ENCODE assay signal across 15 cellular contexts in genomic region chr12:905273-906076, GRCh38. TPM values are rescaled to one million over a fixed set of nuclear protein-coding genes. Genes with fewer than 3 reads are reported as not detected.
DNase-seq lines count a peak whose midpoint lies in the region; TF ChIP-seq lines count a peak whose summit lies in the region.
"Had no signal": no experiment of that assay in that cellular context is flagged by ENCODE, and none has a peak within 500 bp of the region (broad histone marks: within the 10 kb centered on the region; RNA-seq: fewer than 3 reads in every experiment).

No MANE protein-coding gene starts in this region.

- no peaks in the 10 kb centered on the region for H3K4me1 ChIP-seq in tibial artery

- H3K27ac Mint-ChIP-seq in activated naive CD8-positive, alpha-beta T cell treated with anti-CD3 and anti-CD28 coated beads for 36 hours: peak overlapping the region; percentile 67
- H3K27ac Mint-ChIP-seq in nephron progenitor cell: peak overlapping the region; percentile 9

- peaks cover 24% of the 10 kb centered on the region for H3K36me3 Mint-ChIP-seq in activated naive CD8-positive, alpha-beta T cell treated with anti-CD3 and anti-CD28 coated beads for 36 hours
- peaks cover 83% of the 10 kb centered on the region for H3K36me3 Mint-ChIP-seq in nephron progenitor cell (ENCODE audit: low read depth)

- H3K27me3 Mint-ChIP-seq in activated naive CD8-positive, alpha-beta T cell treated with anti-CD3 and anti-CD28 coated beads for 36 hours: no peaks in the 10 kb centered on the region
- H3K27me3 Mint-ChIP-seq in nephron progenitor cell (ENCODE audit: low read depth, poor library complexity): no peaks in the 10 kb centered on the region

- no peaks in the 10 kb centered on the region for H3K9me3 ChIP-seq in tibial artery

- intact Hi-C loops in tibial artery (cut with DNase I; ENCODE audit: low total_unique reads): no loop called here

- no peaks in the 10 kb centered on the region for H3K9me3 Mint-ChIP-seq in activated naive CD8-positive, alpha-beta T cell treated with anti-CD3 and anti-CD28 coated beads for 36 hours
- no peaks in the 10 kb centered on the region for H3K9me3 Mint-ChIP-seq in nephron progenitor cell

- TF ChIP-seq CTCF in nephron progenitor cell (IDR thresholded peaks at IDR 0.05): no peak
- TF ChIP-seq CTCF in tibial artery (IDR thresholded peaks at IDR 0.05): no peak

- H3K4me3 Mint-ChIP-seq in activated naive CD8-positive, alpha-beta T cell treated with anti-CD3 and anti-CD28 coated beads for 36 hours: no peak overlapping the region
- H3K4me3 Mint-ChIP-seq in nephron progenitor cell: no peak overlapping the region

- H3K27ac ChIP-seq in tibial artery: no peak overlapping the region
- H3K27ac ChIP-seq: 22Rv1, coronary artery had no signal

- peaks cover 85 to 96% (median 93%) of the 10 kb centered on the region in 3 donors for H3K36me3 ChIP-seq in tibial artery

- no peak overlapping the region for H3K4me3 ChIP-seq in tibial artery
- H3K4me3 ChIP-seq: coronary artery had no signal

- H3K27me3 ChIP-seq in tibial artery: no peaks in the 10 kb centered on the region

- peaks cover 38% of the 10 kb centered on the region for H3K4me1 Mint-ChIP-seq in activated naive CD8-positive, alpha-beta T cell treated with anti-CD3 and anti-CD28 coated beads for 36 hours
- H3K4me1 Mint-ChIP-seq in nephron progenitor cell: peaks cover 41% of the 10 kb centered on the region

- DNase-seq in NOMO-1 treated with DMSO at 0.1 percent for 48 hours (lab: John Stamatoyannopoulos, UW; ENCODE audit: unreplicated experiment) (peak; percentile 8), NOMO-1 treated with dmso at 0.1 percent for 144 hours (lab: John Stamatoyannopoulos, UW; ENCODE audit: unreplicated experiment) (no peak), Kasumi-1 (lab: John Stamatoyannopoulos, UW) (peak; percentile 60), nephron progenitor cell (no peak), iPS-NIHi11 (ENCODE audit: low spot score) (no peak), tibial artery (no peak)
- DNase-seq in activated naive CD8-positive, alpha-beta T cell treated with anti-CD3 and anti-CD28 coated beads for 36 hours: no peak
- DNase-seq in activated CD4-positive, CD25-positive, alpha-beta regulatory T cell treated with anti-CD3 and anti-CD28 coated beads, Interleukin-2, amount 50 U/mL, for 72 hours: no peak
- DNase-seq: activated CD4-positive, CD25-positive, alpha-beta regulatory T cell; GOT3; NCI-H187; NCI-H69; SIG-M5 had no signal

RNA-seq across cellular contexts. Expression of gene RAD52, which starts 44.0 kb away (rescaled TPM):
- 10 to 100 TPM; 11.2 to 11.4 TPM for total RNA-seq in activated naive CD8-positive, alpha-beta T cell treated with anti-CD3 and anti-CD28 coated beads for 36 hours

Comparison
In these comparisons a context has a peak if more than half of its experiments do, and no peak if none do; other contexts are left out.
1. DNase-seq: peak in NOMO-1 treated with DMSO at 0.1 percent for 48 hours (single experiment) and Kasumi-1 (2 of 2); none in NOMO-1 treated with dmso at 0.1 percent for 144 hours (single experiment), activated naive CD8-positive, alpha-beta T cell treated with anti-CD3 and anti-CD28 coated beads for 36 hours (single experiment), nephron progenitor cell (single experiment), iPS-NIHi11 (single experiment), activated CD4-positive, CD25-positive, alpha-beta regulatory T cell treated with anti-CD3 and anti-CD28 coated beads, Interleukin-2, amount 50 U/mL, for 72 hours (single experiment) and tibial artery (0 of 2).